ENCODE assay signal across 25 cellular contexts in the genomic region with DNA sequence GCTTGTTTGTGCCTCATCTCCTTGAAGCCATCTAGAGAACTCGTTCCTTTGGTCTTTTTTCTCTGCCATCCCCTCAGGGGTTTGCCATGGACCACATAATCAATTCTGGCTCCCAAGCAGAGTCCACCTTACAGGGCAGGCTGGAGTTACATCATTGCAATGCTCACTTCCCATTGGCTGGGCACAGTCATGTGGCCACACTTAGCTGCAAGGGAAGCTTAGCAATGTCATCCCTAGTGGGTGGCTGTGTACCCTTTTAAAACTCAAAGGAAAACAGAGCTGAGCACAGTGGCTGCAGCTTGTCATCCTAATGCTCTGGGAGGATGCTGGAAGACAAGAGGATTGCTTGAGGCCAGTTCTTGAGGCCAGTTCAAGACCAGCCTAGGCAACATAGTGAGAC.
"Had no signal": no experiment of that assay in that cellular context is flagged by ENCODE, and none has a peak within 500 bp of the region (broad histone marks: within the 10 kb centered on the region; RNA-seq: fewer than 3 reads in every experiment).

No MANE protein-coding gene starts in this region.

- H3K27me3 Mint-ChIP-seq: activated CD4-positive, alpha-beta memory T cell treated with anti-CD3 and anti-CD28 coated beads, Interleukin-2, amount 10 ng/mL, durations not matched to agents 7 days and 5 days; naive thymus-derived CD4-positive, alpha-beta T cell; stimulated activated memory B cell treated with anti-CD40 and anti-IgM and Interleukin-4, amounts not matched to agents 10 μg/mL and 1 μg/mL and 100 μg/mL, for 72 hours had no signal

- H3K4me1 Mint-ChIP-seq: stimulated activated memory B cell treated with anti-CD40 and anti-IgM and Interleukin-4, amounts not matched to agents 10 μg/mL and 1 μg/mL and 100 μg/mL, for 72 hours had no signal

- H3K4me2 ChIP-seq: hepatocyte, smooth muscle cell had no signal

- H3K4me3 Mint-ChIP-seq: activated CD4-positive, alpha-beta memory T cell treated with anti-CD3 and anti-CD28 coated beads, Interleukin-2, amount 10 ng/mL, durations not matched to agents 7 days and 5 days; activated T-helper 1 cell treated with anti-CD3 and anti-CD28 coated beads, Interleukin-12 subunit alpha, Interleukin-12 subunit beta, Interleukin-2, Interleukin-4 antibody, amounts not matched to agents 30 ng/mL and 10 ng/mL and 1 ng/mL, durations not matched to agents 14 hours and 24 hours and 36 hours; naive thymus-derived CD4-positive, alpha-beta T cell; neural crest cell; stimulated activated memory B cell treated with anti-CD40 and anti-IgM and Interleukin-4, amounts not matched to agents 10 μg/mL and 1 μg/mL and 100 μg/mL, for 72 hours had no signal

- H3K4me3 ChIP-seq: ascending aorta, hepatocyte, left ventricle myocardium inferior, sigmoid colon, smooth muscle cell, stomach, suprapubic skin, tibial nerve had no signal

- H3K27me3 ChIP-seq: ascending aorta, brain microvascular endothelial cell, hepatocyte, sigmoid colon, stomach, suprapubic skin, tibial nerve had no signal

- H3K4me1 ChIP-seq: ascending aorta, left ventricle myocardium inferior, sigmoid colon, stomach, suprapubic skin, tibial nerve had no signal

- H3K27ac Mint-ChIP-seq: activated CD4-positive, alpha-beta memory T cell treated with anti-CD3 and anti-CD28 coated beads, Interleukin-2, amount 10 ng/mL, durations not matched to agents 7 days and 5 days; activated naive CD4-positive, alpha-beta T cell treated with anti-CD3 and anti-CD28 coated beads, Interleukin-2, amount 50 U/mL, for 72 hours; activated T-helper 1 cell treated with anti-CD3 and anti-CD28 coated beads, Interleukin-12 subunit alpha, Interleukin-12 subunit beta, Interleukin-2, Interleukin-4 antibody, amounts not matched to agents 30 ng/mL and 10 ng/mL and 1 ng/mL, durations not matched to agents 14 hours and 24 hours and 36 hours; stimulated activated memory B cell treated with anti-CD40 and anti-IgM and Interleukin-4, amounts not matched to agents 10 μg/mL and 1 μg/mL and 100 μg/mL, for 72 hours had no signal

- H3K9me3 ChIP-seq: ascending aorta, sigmoid colon, suprapubic skin had no signal

- H3K27ac ChIP-seq: ascending aorta, brain microvascular endothelial cell, hepatocyte, left ventricle myocardium inferior, sigmoid colon, stomach, suprapubic skin, tibial nerve had no signal

- H2AFZ ChIP-seq: hepatocyte had no signal

- H3K79me2 ChIP-seq: hepatocyte had no signal

- DNase-seq: activated CD4-positive, alpha-beta memory T cell treated with anti-CD3 and anti-CD28 coated beads, Interleukin-2, amount 10 ng/mL, durations not matched to agents 7 days and 5 days; activated CD4-positive, alpha-beta T cell treated with anti-CD3 and anti-CD28 coated beads for 4 hours; activated CD4-positive, CD25-positive, alpha-beta regulatory T cell; activated gamma-delta T cell; brain microvascular endothelial cell; central memory CD4-positive, alpha-beta T cell; effector memory CD4-positive, alpha-beta T cell; foreskin melanocyte; glutamatergic neuron; left ventricle myocardium inferior; naive thymus-derived CD4-positive, alpha-beta T cell; occipital lobe; sigmoid colon; stimulated activated CD4-positive, alpha-beta T cell treated with anti-CD3 and anti-CD28 coated beads, Interleukin-15, amount 100 ng/mL, for 24 hours; stomach; T1000 had no signal
